In the genomic region with DNA sequence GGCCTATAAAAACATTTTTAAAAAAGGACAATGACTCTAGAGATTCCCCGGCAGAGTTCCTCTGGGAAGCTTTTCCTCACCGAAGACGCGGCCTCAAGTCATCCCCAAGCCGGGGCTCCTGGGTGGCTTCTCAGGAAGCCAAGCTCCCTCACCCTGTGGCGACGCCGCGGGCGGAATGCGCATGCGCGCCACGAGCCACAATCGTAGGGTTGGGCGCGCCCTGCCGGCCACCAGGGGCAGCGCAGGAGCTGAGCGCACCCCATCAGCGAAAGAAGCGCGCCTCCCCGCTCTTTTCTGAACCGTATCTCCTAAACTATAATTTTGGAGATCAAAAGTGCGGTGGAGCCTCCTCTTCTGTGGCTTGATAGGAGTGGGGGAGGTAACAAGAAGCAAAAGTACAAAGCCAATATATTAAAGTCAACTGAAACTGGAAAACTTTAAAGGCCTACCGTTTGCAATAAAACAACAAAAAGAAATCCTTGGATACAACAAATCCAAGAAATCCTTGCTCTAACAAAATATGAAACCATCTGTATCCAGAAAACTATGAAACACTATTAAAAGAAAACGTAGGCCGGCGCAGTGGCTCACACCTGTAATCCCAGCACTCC, we compare ENCODE assay signal across 8 cellular contexts. TPM values are rescaled to one million over a fixed set of nuclear protein-coding genes. Genes with fewer than 3 reads are reported as not detected.
A peak's percentile ranks its signal among the peaks of the same experiment; 100 is the strongest.
DNase-seq lines count a peak whose midpoint lies in the region; ATAC-seq and TF ChIP-seq lines count a peak whose summit lies in the region.

No MANE protein-coding gene starts in this region.

- ATAC-seq in HG03378 (IDR thresholded peaks at IDR 0.05; ENCODE audit: unreplicated experiment): no peak

- CTCF ChIA-PET in activated CD4-positive, alpha-beta memory T cell treated with anti-CD3 and anti-CD28 coated beads, Interleukin-2, amount 10 ng/mL, durations not matched to agents 7 days and 5 days (lab: Charles Lee): interaction anchor here (0.7 to 1.4 kb wide), 20 partner anchors 11 to 226 kb away, joined by 3 to 15 read pairs (median 3); partner anchors contain the start of genes CHFR, GOLGA3, ZNF10 and ZNF891

- H3K4me1 Mint-ChIP-seq in activated CD4-positive, alpha-beta memory T cell treated with anti-CD3 and anti-CD28 coated beads, Interleukin-2, amount 10 ng/mL, durations not matched to agents 7 days and 5 days: peaks cover 19% of the 10 kb centered on the region

- POLR2A ChIA-PET in activated CD4-positive, alpha-beta memory T cell treated with anti-CD3 and anti-CD28 coated beads, Interleukin-2, amount 10 ng/mL, durations not matched to agents 7 days and 5 days (lab: Charles Lee): interaction anchor here (1.0 to 1.6 kb wide), 4 partner anchors 17 to 76 kb away, joined by 4 to 6 read pairs (median 5); partner anchors contain the start of gene CHFR

- TF ChIP-seq CTCF in GM13977 (IDR thresholded peaks at IDR 0.05; ENCODE audit: extremely low read depth, insufficient read depth, missing control alignments): peak; percentile 68

- H3K9me3 Mint-ChIP-seq in activated CD4-positive, alpha-beta memory T cell treated with anti-CD3 and anti-CD28 coated beads, Interleukin-2, amount 10 ng/mL, durations not matched to agents 7 days and 5 days: peaks cover 18% of the 10 kb centered on the region

- in situ Hi-C loops in GM13977 (cut with MboI; ENCODE audit: low pct_unique_long_range_greater_than_20kb, low sequenced_read_pairs, unreplicated experiment): no loop called here

- H3K27ac Mint-ChIP-seq in activated CD4-positive, alpha-beta memory T cell treated with anti-CD3 and anti-CD28 coated beads, Interleukin-2, amount 10 ng/mL, durations not matched to agents 7 days and 5 days: no peak overlapping the region

- peak overlapping the region; percentile 44 for H3K4me3 Mint-ChIP-seq in activated CD4-positive, alpha-beta memory T cell treated with anti-CD3 and anti-CD28 coated beads, Interleukin-2, amount 10 ng/mL, durations not matched to agents 7 days and 5 days

- H3K27me3 Mint-ChIP-seq in activated CD4-positive, alpha-beta memory T cell treated with anti-CD3 and anti-CD28 coated beads, Interleukin-2, amount 10 ng/mL, durations not matched to agents 7 days and 5 days: peaks cover 7% of the 10 kb centered on the region

- DNase-seq in GM13977 (ENCODE audit: low spot score): peak; percentile 52
- DNase-seq in activated CD4-positive, alpha-beta memory T cell treated with anti-CD3 and anti-CD28 coated beads, Interleukin-2, amount 10 ng/mL, durations not matched to agents 7 days and 5 days: peak; percentile 87
- DNase-seq in effector CD8-positive, alpha-beta T cell (lab: John Stamatoyannopoulos, UW): peak; percentile 87
- peak; percentile 75 for DNase-seq in midbrain (lab: John Stamatoyannopoulos, UW)
- DNase-seq in stimulated activated CD8-positive, alpha-beta memory T cell treated with anti-CD3 and anti-CD28 coated beads, Interleukin-4, amount 100 ng/mL, for 24 hours (ENCODE audit: low read depth): peak; percentile 86
- DNase-seq in NCI-H748 treated with DMSO at 0.1 percent for 48 hours (lab: John Stamatoyannopoulos, UW): no peak
- DNase-seq in SK-N-DZ (ENCODE audit: low spot score): no peak

- H3K36me3 Mint-ChIP-seq in activated CD4-positive, alpha-beta memory T cell treated with anti-CD3 and anti-CD28 coated beads, Interleukin-2, amount 10 ng/mL, durations not matched to agents 7 days and 5 days (ENCODE audit: low read depth): peaks cover 8% of the 10 kb centered on the region

RNA-seq across cellular contexts. Expression of gene CHFR, which starts 17.4 kb away (rescaled TPM):
- total RNA-seq in activated CD4-positive, alpha-beta memory T cell treated with anti-CD3 and anti-CD28 coated beads, Interleukin-2, amount 10 ng/mL, durations not matched to agents 7 days and 5 days: 10 to 100 TPM; 78.7 to 78.8 TPM
- 39.3 and 39.5 TPM in 2 replicates for polyA plus RNA-seq in SK-N-DZ (2014; cell fraction: cytosol; rRNA removed)
- polyA plus RNA-seq in SK-N-DZ (2014; cell fraction: nucleus; rRNA removed): 64.9 and 78.1 TPM in 2 replicates

RNA-seq across cellular contexts. Expression of gene ZNF605, which starts 51.3 kb away (rescaled TPM):
- total RNA-seq in activated CD4-positive, alpha-beta memory T cell treated with anti-CD3 and anti-CD28 coated beads, Interleukin-2, amount 10 ng/mL, durations not matched to agents 7 days and 5 days: 1 to 10 TPM; 7.2 to 7.9 TPM
- polyA plus RNA-seq in SK-N-DZ (2014; cell fraction: cytosol; rRNA removed): 12.5 and 14.1 TPM in 2 replicates
- 48.5 and 68.0 TPM in 2 replicates for polyA plus RNA-seq in SK-N-DZ (2014; cell fraction: nucleus; rRNA removed)

Comparison
In these comparisons a context has a peak if more than half of its experiments do, and no peak if none do; other contexts are left out.
1. DNase-seq: peak in GM13977 (single experiment), activated CD4-positive, alpha-beta memory T cell treated with anti-CD3 and anti-CD28 coated beads, Interleukin-2, amount 10 ng/mL, durations not matched to agents 7 days and 5 days (single experiment), effector CD8-positive, alpha-beta T cell (single experiment), midbrain (single experiment) and stimulated activated CD8-positive, alpha-beta memory T cell treated with anti-CD3 and anti-CD28 coated beads, Interleukin-4, amount 100 ng/mL, for 24 hours (single experiment); none in NCI-H748 treated with DMSO at 0.1 percent for 48 hours (single experiment) and SK-N-DZ (single experiment).